22 cellular contexts compared by ENCODE assay signal in the genomic region with DNA sequence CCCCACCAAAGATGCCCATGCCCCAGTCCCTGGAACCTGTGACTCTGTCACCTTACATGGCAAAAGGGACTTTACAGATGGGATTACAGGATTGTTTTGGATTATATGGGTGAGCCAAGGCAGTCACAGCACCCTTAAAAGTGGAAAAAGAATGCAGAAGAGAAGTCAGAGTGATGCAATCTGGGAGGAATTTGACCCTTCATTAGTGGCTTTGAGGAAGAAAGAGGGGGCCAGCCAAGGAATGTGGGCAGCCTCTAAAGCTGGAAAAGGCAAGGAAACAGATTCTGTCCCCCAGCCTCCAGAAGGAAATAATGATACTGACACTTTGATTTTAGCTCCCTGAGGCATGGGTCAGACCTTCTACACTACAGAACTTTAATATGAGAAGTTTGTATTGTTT.
DNase-seq lines count a peak whose midpoint lies in the region; ATAC-seq, FAIRE-seq and TF ChIP-seq lines count a peak whose summit lies in the region.
"Had no signal": no experiment of that assay in that cellular context is flagged by ENCODE, and none has a peak within 500 bp of the region (broad histone marks: within the 10 kb centered on the region; RNA-seq: fewer than 3 reads in every experiment).

No MANE protein-coding gene starts in this region.

- ATAC-seq in pancreas (no peak), GM21381 (IDR thresholded peaks at IDR 0.05; ENCODE audit: unreplicated experiment) (no peak)
- ATAC-seq: GM12878, HepG2, SK-N-SH treated with all-trans-retinoic acid at 6 μM for 48 hours had no signal

- TF ChIP-seq CTCF in pancreas (IDR thresholded peaks at IDR 0.05): no peak

- H3K23ac ChIP-seq in neuronal stem cell (ENCODE audit: low read depth, low read length, poor library complexity): no peak overlapping the region

- no peak overlapping the region for H3K14ac ChIP-seq in neuronal stem cell (ENCODE audit: low read length)

- no peak overlapping the region for H2AK5ac ChIP-seq in neuronal stem cell (ENCODE audit: low read depth, low read length)

- no peak overlapping the region for H3K9ac ChIP-seq in neuronal stem cell (ENCODE audit: low read depth, low read length, poor library complexity)

- peaks cover 0 to 4% of the 10 kb centered on the region in 2 donors for H3K4me1 ChIP-seq in neuronal stem cell (ENCODE audit: control insufficient read depth in 2 of 2, insufficient read depth in 1 of 2, low read depth in 1 of 2, low read length in 2 of 2)
- H3K4me1 ChIP-seq in pancreas: peaks cover 0 to 3% (median 0%) of the 10 kb centered on the region in 3 donors
- H3K4me1 ChIP-seq: BE2C had no signal

- H3K79me1 ChIP-seq in neuronal stem cell (ENCODE audit: low read depth, low read length): no peaks in the 10 kb centered on the region

- no peak for FAIRE-seq in pancreas (lab: Jason Lieb, UNC)
- FAIRE-seq: GM12878, HepG2 had no signal

- no peak overlapping the region for H3K18ac ChIP-seq in neuronal stem cell (ENCODE audit: low read length)

- H2AFZ ChIP-seq in neuronal stem cell (ENCODE audit: low read length): no peak overlapping the region

- intact Hi-C loops in pancreas (cut with DNase I): no loop called here

- no peak overlapping the region for H4K8ac ChIP-seq in neuronal stem cell (ENCODE audit: low read depth, low read length)

- H2BK5ac ChIP-seq in neuronal stem cell (ENCODE audit: low read length): no peak overlapping the region

- no peak overlapping the region for H2BK120ac ChIP-seq in neuronal stem cell (ENCODE audit: low read depth, low read length)

- H3K4me3 ChIP-seq in neuronal stem cell (ENCODE audit: low read length in 2 of 2): no peak overlapping the region
- no peak overlapping the region for H3K4me3 ChIP-seq in pancreas
- H3K4me3 ChIP-seq: GM12878 had no signal

- no peak overlapping the region for H4K91ac ChIP-seq in neuronal stem cell (ENCODE audit: low read depth, low read length, poor library complexity)

- H3K36me3 ChIP-seq in neuronal stem cell (replicated peaks in 1 of 2; ENCODE audit: control insufficient read depth in 2 of 2, insufficient read depth in 2 of 2, low read length in 2 of 2): no peaks in the 10 kb centered on the region
- H3K36me3 ChIP-seq in pancreas: no peaks in the 10 kb centered on the region
- H3K36me3 ChIP-seq: BE2C had no signal

- no peaks in the 10 kb centered on the region for H3K9me3 ChIP-seq in neuronal stem cell (replicated peaks in 1 of 2; ENCODE audit: control insufficient read depth in 2 of 2, insufficient read depth in 1 of 2, low read depth in 1 of 2, low read length in 2 of 2)
- no peaks in the 10 kb centered on the region for H3K9me3 ChIP-seq in pancreas
- H3K9me3 ChIP-seq: BE2C had no signal

- H3K27ac ChIP-seq in neuronal stem cell (replicated peaks; ENCODE audit: low read length) (peak overlapping the region; percentile 24), pancreas (no peak overlapping the region)

- H3K4me2 ChIP-seq in neuronal stem cell (ENCODE audit: insufficient read depth, low read length, poor library complexity, severe bottlenecking): no peak overlapping the region

- no peak overlapping the region for H2BK15ac ChIP-seq in neuronal stem cell (ENCODE audit: low read length)

- no peak overlapping the region for H2BK12ac ChIP-seq in neuronal stem cell (ENCODE audit: low read length)

- H3K27me3 ChIP-seq in neuronal stem cell (ENCODE audit: control insufficient read depth in 3 of 3, insufficient read depth in 3 of 3, low read depth in 1 of 3, low read length in 3 of 3) (no peaks in the 10 kb centered on the region), pancreas (no peaks in the 10 kb centered on the region)
- H3K27me3 ChIP-seq: BE2C had no signal

- DNase-seq in HT1080 (ENCODE audit: low read depth): peak; percentile 18
- DNase-seq in foreskin melanocyte: peak; percentile 40
- peak; percentile 15 for DNase-seq in neuronal stem cell (ENCODE audit: low spot score)
- DNase-seq in pancreas: no peak
- DNase-seq in NCI-H1436 treated with DMSO at 0.1 percent for 48 hours (lab: John Stamatoyannopoulos, UW): no peak
- no peak for DNase-seq in activated CD4-positive, alpha-beta T cell treated with anti-CD3 and anti-CD28 coated beads, Interleukin-2, amount 50 U/mL, for 4 hours
- DNase-seq: BE2C; CD4-positive, alpha-beta T cell; DMS153; GOT3; KBM-7; NCI-H1417 treated with DMSO at 0.1 percent for 48 hours; NCI-H1930; NCI-H226; NCI-H524; OCI-M1; RPMI8226; SHP77 treated with DMSO at 0.1 percent for 48 hours had no signal

- H3K4ac ChIP-seq in neuronal stem cell (ENCODE audit: low read length): no peak overlapping the region

Comparison
In these comparisons a context has a peak if more than half of its experiments do, and no peak if none do; other contexts are left out.
1. DNase-seq: peak in HT1080 (single experiment), foreskin melanocyte (single experiment) and neuronal stem cell (single experiment); none in pancreas (0 of 6), NCI-H1436 treated with DMSO at 0.1 percent for 48 hours (single experiment) and activated CD4-positive, alpha-beta T cell treated with anti-CD3 and anti-CD28 coated beads, Interleukin-2, amount 50 U/mL, for 4 hours (0 of 2).